In the genomic region with DNA sequence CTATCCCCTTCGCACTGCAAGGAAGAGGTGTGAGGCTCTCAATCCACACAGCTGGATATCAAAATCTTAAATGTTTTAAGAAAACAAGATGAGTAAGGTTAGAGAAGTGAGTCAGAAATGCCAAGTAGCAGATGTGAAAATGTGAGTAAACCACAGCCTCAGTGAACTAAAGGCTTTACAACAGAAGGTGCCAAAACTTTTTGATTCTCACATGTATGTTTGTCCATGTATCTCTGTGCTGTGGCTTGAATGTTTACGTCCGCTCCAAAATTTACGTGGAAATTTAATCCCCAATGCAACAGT, we compare ENCODE assay signal across 14 cellular contexts.
A peak's percentile ranks its signal among the peaks of the same experiment; 100 is the strongest.
DNase-seq lines count a peak whose midpoint lies in the region; ATAC-seq and TF ChIP-seq lines count a peak whose summit lies in the region.
"Had no signal": no experiment of that assay in that cellular context is flagged by ENCODE, and none has a peak within 500 bp of the region (broad histone marks: within the 10 kb centered on the region; RNA-seq: fewer than 3 reads in every experiment).

No MANE protein-coding gene starts in this region.

- no peak for TF ChIP-seq CTCF in MCF 10A (IDR thresholded peaks at IDR 0.05; ENCODE audit: unreplicated experiment)
- TF ChIP-seq CTCF in breast epithelium (IDR thresholded peaks at IDR 0.05) = no peak
- TF ChIP-seq CTCF in fibroblast of lung (conservative IDR thresholded peaks at IDR 0.05 in 1 of 2, IDR thresholded peaks at IDR 0.05 in 1 of 2; ENCODE audit: low read depth in 1 of 2, low read length in 2 of 2) = no peak

- CTCF ChIA-PET in MCF 10A (lab: Yijun Ruan, JAX) = interaction anchor here (0.6 kb wide), 1 partner anchor 133 kb away, joined by 4 read pairs; no protein-coding TSS in a partner anchor

- H3K27ac Mint-ChIP-seq in MCF 10A (ENCODE audit: low read depth, unreplicated experiment) = no peak overlapping the region
- H3K27ac Mint-ChIP-seq: T-helper 2 cell treated with Interferon-gamma antibody and Interleukin-4, amounts not matched to agents 5 μg/mL and 100 μg/mL, for 36 hours had no signal

- TF ChIP-seq POLR2A in breast epithelium (IDR thresholded peaks at IDR 0.05) = no peak

- H3K4me1 ChIP-seq in breast epithelium (no peaks in the 10 kb centered on the region), fibroblast of lung (ENCODE audit: control insufficient read depth, extremely low read depth, insufficient read depth, low read length) (peaks cover 18% of the 10 kb centered on the region)

- H3K4me3 Mint-ChIP-seq in MCF 10A (ENCODE audit: unreplicated experiment) = no peak overlapping the region
- H3K4me3 Mint-ChIP-seq: T-helper 2 cell treated with Interferon-gamma antibody and Interleukin-4, amounts not matched to agents 5 μg/mL and 100 μg/mL, for 36 hours had no signal

- H3K36me3 Mint-ChIP-seq in MCF 10A (ENCODE audit: insufficient read depth, unreplicated experiment) = no peaks in the 10 kb centered on the region

- no peaks in the 10 kb centered on the region for H3K9me3 ChIP-seq in breast epithelium
- no peaks in the 10 kb centered on the region for H3K9me3 ChIP-seq in fibroblast of lung (ENCODE audit: control insufficient read depth, insufficient read depth, low read depth, low read length)

- H3K4me3 ChIP-seq in breast epithelium (no peak overlapping the region), fibroblast of lung (replicated peaks in 1 of 4; ENCODE audit: control extremely low read depth in 1 of 4, insufficient read depth in 1 of 4, low read depth in 3 of 4, low read length in 4 of 4) (no peak overlapping the region)

- H3K79me2 ChIP-seq in fibroblast of lung (ENCODE audit: control insufficient read depth, insufficient read depth, low read length) = no peaks in the 10 kb centered on the region

- DNase-seq in MCF 10A (ENCODE audit: unreplicated experiment) (peak; percentile 45), breast epithelium (ENCODE audit: low spot score in 2 of 2) (no peak), M059J (ENCODE audit: low read depth) (peak; percentile 75), fibroblast of lung (ENCODE audit: low read depth in 2 of 2) (peak; percentile 50 to 84), C1 segment of cervical spinal cord (lab: John Stamatoyannopoulos, UW) (no peak), NCI-H187 (lab: John Stamatoyannopoulos, UW) (no peak)
- DNase-seq: activated gamma-delta T cell treated with Interleukin-2 at 50 U/mL for 16 hours, left ventricle myocardium superior, NCI-H526 treated with DMSO at 0.1 percent for 48 hours had no signal

- peak overlapping the region; percentile 56 for H3K4me2 ChIP-seq in fibroblast of lung (ENCODE audit: extremely low read depth, insufficient read depth, low read length)
- H3K4me2 ChIP-seq: KMS-11 had no signal

- H3K36me3 ChIP-seq in breast epithelium (no peaks in the 10 kb centered on the region), fibroblast of lung (ENCODE audit: control insufficient read depth, insufficient read depth, low read length) (no peaks in the 10 kb centered on the region)

- H3K27me3 ChIP-seq in breast epithelium (no peaks in the 10 kb centered on the region), fibroblast of lung (ENCODE audit: control insufficient read depth, insufficient read depth, low read length) (no peaks in the 10 kb centered on the region)

- intact Hi-C loops in MCF 10A (cut with micrococcal nuclease) (no loop called here), breast epithelium (cut with DNase I; ENCODE audit: low total_unique reads) (no loop called here)

- no TSS peak for BruUV-seq in MCF 10A (replicated peaks; lab: Mats Ljungman, UMichigan)

- ATAC-seq in GM18873 (IDR thresholded peaks at IDR 0.05; ENCODE audit: low FRiP score, unreplicated experiment) (no peak), HG02840 (IDR thresholded peaks at IDR 0.05; ENCODE audit: low FRiP score, unreplicated experiment) (no peak)
- ATAC-seq: left ventricle myocardium superior had no signal

- H2AFZ ChIP-seq in fibroblast of lung (ENCODE audit: low read length) = no peak overlapping the region

- H3K9me3 Mint-ChIP-seq in MCF 10A (ENCODE audit: unreplicated experiment) = no peaks in the 10 kb centered on the region
- H3K9me3 Mint-ChIP-seq: T-helper 2 cell treated with Interferon-gamma antibody and Interleukin-4, amounts not matched to agents 5 μg/mL and 100 μg/mL, for 36 hours had no signal

- POLR2A ChIA-PET in MCF 10A (lab: Yijun Ruan, JAX) = interaction anchor here (0.5 kb wide), 1 partner anchor 94 kb away, joined by 3 read pairs; no protein-coding TSS in a partner anchor

- H3K27me3 Mint-ChIP-seq in MCF 10A (ENCODE audit: insufficient read depth, unreplicated experiment) = no peaks in the 10 kb centered on the region

- peaks cover 22% of the 10 kb centered on the region for H3K4me1 Mint-ChIP-seq in MCF 10A (ENCODE audit: insufficient read depth, unreplicated experiment)

- no peak overlapping the region for H3K9ac ChIP-seq in fibroblast of lung (ENCODE audit: insufficient read depth, low read length)
- H3K9ac ChIP-seq: KMS-11 had no signal

- H3K27ac ChIP-seq in breast epithelium = no peak overlapping the region
- no peak overlapping the region for H3K27ac ChIP-seq in fibroblast of lung (ENCODE audit: insufficient read depth, low read length)
- H3K27ac ChIP-seq: epithelial cell of prostate, KMS-11 had no signal

- H4K20me1 ChIP-seq in fibroblast of lung (ENCODE audit: control insufficient read depth, extremely low read depth, insufficient read depth, low read length) = no peaks in the 10 kb centered on the region

Comparison
In these comparisons a context has a peak if more than half of its experiments do, and no peak if none do; other contexts are left out.
1. DNase-seq: peak in MCF 10A (single experiment), M059J (single experiment) and fibroblast of lung (2 of 2); none in breast epithelium (0 of 2), C1 segment of cervical spinal cord (0 of 14) and NCI-H187 (0 of 2).